8 cellular contexts compared by ENCODE assay signal in genomic region chr10:22712959-22713852, GRCh38. TPM values are rescaled to one million over a fixed set of nuclear protein-coding genes. Genes with fewer than 3 reads are reported as not detected.
DNase-seq lines count a peak whose midpoint lies in the region; ATAC-seq and TF ChIP-seq lines count a peak whose summit lies in the region.

No MANE protein-coding gene starts in this region.

- DNase-seq in GM12865 (ENCODE audit: low read depth): peak; percentile 46
- peak; percentile 61 for DNase-seq in RPMI7951 (ENCODE audit: low read depth)
- peak; percentile 46 for DNase-seq in activated naive CD8-positive, alpha-beta T cell treated with anti-CD3 and anti-CD28 coated beads, Interleukin-2, amount 50 U/mL, for 24 hours
- peak; percentile 33 to 71 (median 67) for DNase-seq in right cardiac atrium
- DNase-seq in sciatic nerve (ENCODE audit: low spot score): peak; percentile 65
- no peak for DNase-seq in AG08395 (ENCODE audit: low spot score)
- no peak for DNase-seq in NCI-H510A (lab: John Stamatoyannopoulos, UW)

- no peaks in the 10 kb centered on the region for H3K4me1 ChIP-seq in right cardiac atrium (ENCODE audit: control insufficient read depth, insufficient read depth, low read length)

- H3K9me3 ChIP-seq in right cardiac atrium (ENCODE audit: control insufficient read depth, low read length): no peaks in the 10 kb centered on the region

- no peaks in the 10 kb centered on the region for H3K9me3 Mint-ChIP-seq in activated naive CD8-positive, alpha-beta T cell treated with anti-CD3 and anti-CD28 coated beads, Interleukin-2, amount 50 U/mL, for 24 hours

- peaks cover 48% of the 10 kb centered on the region for H3K4me1 Mint-ChIP-seq in activated naive CD8-positive, alpha-beta T cell treated with anti-CD3 and anti-CD28 coated beads, Interleukin-2, amount 50 U/mL, for 24 hours

- H3K4me3 ChIP-seq in GM12865 (ENCODE audit: low read depth, low read length) (peak overlapping the region; percentile 98), right cardiac atrium (ENCODE audit: low read length) (peak overlapping the region; percentile 98)

- intact Hi-C loops in right cardiac atrium (cut with DNase I): loop anchor here in 1 of 4 donors (10.0 kb wide), 1 partner anchor 272 kb away; no protein-coding TSS in a partner anchor
- intact Hi-C loops in sciatic nerve (cut with DNase I): no loop called here

- peaks cover 5% of the 10 kb centered on the region for H3K36me3 Mint-ChIP-seq in activated naive CD8-positive, alpha-beta T cell treated with anti-CD3 and anti-CD28 coated beads, Interleukin-2, amount 50 U/mL, for 24 hours (ENCODE audit: low read depth)

- H3K27ac ChIP-seq in right cardiac atrium (ENCODE audit: low read length): peak overlapping the region; percentile 12

- H3K27me3 ChIP-seq in right cardiac atrium (ENCODE audit: control insufficient read depth, insufficient read depth): no peaks in the 10 kb centered on the region

- no peak for TF ChIP-seq CTCF in GM12865 (IDR thresholded peaks at IDR 0.05; ENCODE audit: insufficient read depth, low read depth, low read length, missing control alignments)

- peak overlapping the region; percentile 90 for H3K27ac Mint-ChIP-seq in activated naive CD8-positive, alpha-beta T cell treated with anti-CD3 and anti-CD28 coated beads, Interleukin-2, amount 50 U/mL, for 24 hours

- H3K27me3 Mint-ChIP-seq in activated naive CD8-positive, alpha-beta T cell treated with anti-CD3 and anti-CD28 coated beads, Interleukin-2, amount 50 U/mL, for 24 hours: no peaks in the 10 kb centered on the region

- H3K4me3 Mint-ChIP-seq in activated naive CD8-positive, alpha-beta T cell treated with anti-CD3 and anti-CD28 coated beads, Interleukin-2, amount 50 U/mL, for 24 hours: peak overlapping the region; percentile 88

- ATAC-seq in HG02642 (IDR thresholded peaks at IDR 0.05; ENCODE audit: poor library complexity, unreplicated experiment) (peak; percentile 25), right cardiac atrium (peak; percentile 37 to 58), sciatic nerve (peak; percentile 31)
- no peak for ATAC-seq in activated naive CD8-positive, alpha-beta T cell treated with anti-CD3 and anti-CD28 coated beads, Interleukin-2, amount 50 U/mL, for 24 hours

- WGBS in right cardiac atrium: under 1% methylated on average over 72 of the region's 72 CpGs

RNA-seq across cellular contexts. Expression of gene PIP4K2A, which starts 1.2 kb away (rescaled TPM):
- 40.5 and 50.4 TPM in 2 replicates for total RNA-seq in RPMI7951 (2014; rRNA removed; shearing (Covaris generic))
- total RNA-seq in right cardiac atrium (10 to 100 TPM; 21.4 to 31.7 (median 24.5) TPM), sciatic nerve (64.2 TPM)
- 10.1 TPM for polyA plus RNA-seq in right cardiac atrium

Comparison
In these comparisons a context has a peak if more than half of its experiments do, and no peak if none do; other contexts are left out.
1. DNase-seq: peak in GM12865 (single experiment), RPMI7951 (single experiment), activated naive CD8-positive, alpha-beta T cell treated with anti-CD3 and anti-CD28 coated beads, Interleukin-2, amount 50 U/mL, for 24 hours (single experiment), right cardiac atrium (3 of 3) and sciatic nerve (single experiment); none in AG08395 (single experiment) and NCI-H510A (single experiment).